In genomic region chr2:192278701-192279100, GRCh38 we compare ENCODE assay signal across 34 cellular contexts.
DNase-seq lines count a peak whose midpoint lies in the region; ATAC-seq, FAIRE-seq and TF ChIP-seq lines count a peak whose summit lies in the region.
"Had no signal": no experiment of that assay in that cellular context is flagged by ENCODE, and none has a peak within 500 bp of the region (broad histone marks: within the 10 kb centered on the region; RNA-seq: fewer than 3 reads in every experiment).

No MANE protein-coding gene starts in this region.

- H4K20me1 ChIP-seq in HepG2 (ENCODE audit: insufficient read depth, low read length) (no peaks in the 10 kb centered on the region), MM.1S (ENCODE audit: insufficient read depth, low read length) (no peaks in the 10 kb centered on the region), osteoblast (ENCODE audit: insufficient read depth, low read length) (no peaks in the 10 kb centered on the region)
- H4K20me1 ChIP-seq: BLaER1; BLaER1 treated with 17β-estradiol and CSF1 and Interleukin-3, amounts not matched to agents 10 nM and 100 nM had no signal

- TF ChIP-seq POLR2A in HepG2 (IDR thresholded peaks at IDR 0.05; ENCODE audit: insufficient read depth in 1 of 2, low read depth in 2 of 2, low read length in 2 of 2): no peak
- TF ChIP-seq POLR2A in right lobe of liver (IDR thresholded peaks at IDR 0.05): no peak
- TF ChIP-seq POLR2A in A549 (IDR thresholded peaks at IDR 0.05; ENCODE audit: low read length): no peak

- H3K23ac ChIP-seq in neuronal stem cell (ENCODE audit: low read depth, low read length, poor library complexity): no peak overlapping the region

- DNase-seq in HepG2 (ENCODE audit: low spot score) (no peak), right lobe of liver (no peak), A549 (ENCODE audit: low read depth in 1 of 2, low spot score in 1 of 2) (no peak), MM.1S (no peak), osteoblast (ENCODE audit: insufficient read length, low spot score, missing footprints) (peak; percentile 14), neuronal stem cell (ENCODE audit: low spot score) (no peak), midbrain (lab: John Stamatoyannopoulos, UW) (no peak), OCI-M2 (lab: John Stamatoyannopoulos, UW; ENCODE audit: unreplicated experiment) (no peak)
- DNase-seq: 8988T; ACHN; AML-193; BE2C; C1 segment of cervical spinal cord; Caco-2; Calu3; CD4-positive, alpha-beta memory T cell; CD4-positive, alpha-beta T cell; CD4-positive, CD25-positive, alpha-beta regulatory T cell; CD8-positive, alpha-beta memory T cell; CD8-positive, alpha-beta T cell; COR-L47; DMS 273 treated with DMSO at 0.1 percent for 48 hours; DMS153; DMS53; DMS79; DMS79 treated with DMSO at 0.1 percent for 48 hours; DND-41; EL had no signal

- no peak overlapping the region for H3K18ac ChIP-seq in neuronal stem cell (ENCODE audit: low read length)

- no peak overlapping the region for H4K91ac ChIP-seq in neuronal stem cell (ENCODE audit: low read depth, low read length, poor library complexity)

- H3K36me3 ChIP-seq in HepG2 (replicated peaks in 1 of 2; ENCODE audit: control insufficient read depth in 1 of 2, insufficient read depth in 2 of 2, low read length in 2 of 2) (no peaks in the 10 kb centered on the region), right lobe of liver (no peaks in the 10 kb centered on the region), MM.1S (replicated peaks; ENCODE audit: insufficient read depth, low read length) (no peaks in the 10 kb centered on the region), osteoblast (ENCODE audit: insufficient read depth, low read length) (no peaks in the 10 kb centered on the region), neuronal stem cell (replicated peaks in 1 of 2; ENCODE audit: control insufficient read depth in 2 of 2, insufficient read depth in 2 of 2, low read length in 2 of 2) (no peaks in the 10 kb centered on the region)
- H3K36me3 ChIP-seq: BE2C; BLaER1; BLaER1 treated with 17β-estradiol and CSF1 and Interleukin-3, amounts not matched to agents 10 nM and 100 nM had no signal

- H3K27ac ChIP-seq in HepG2 (ENCODE audit: extremely low read length, insufficient read depth, low read length) (no peak overlapping the region), right lobe of liver (no peak overlapping the region), A549 (no peak overlapping the region), MM.1S (ENCODE audit: low read length) (no peak overlapping the region), osteoblast (ENCODE audit: low read depth, low read length) (no peak overlapping the region), neuronal stem cell (replicated peaks; ENCODE audit: low read length) (no peak overlapping the region)
- H3K27ac ChIP-seq: 22Rv1; BLaER1; BLaER1 treated with 17β-estradiol and CSF1 and Interleukin-3, amounts not matched to agents 10 nM and 100 nM; C4-2B had no signal

- no peak overlapping the region for H2BK5ac ChIP-seq in neuronal stem cell (ENCODE audit: low read length)

- H3K4me1 ChIP-seq in HepG2 (ENCODE audit: insufficient read depth, low read length) (no peaks in the 10 kb centered on the region), right lobe of liver (no peaks in the 10 kb centered on the region), A549 (no peaks in the 10 kb centered on the region), MM.1S (ENCODE audit: low read length) (peaks cover 18% of the 10 kb centered on the region), osteoblast (ENCODE audit: insufficient read depth, low read length) (no peaks in the 10 kb centered on the region), neuronal stem cell (ENCODE audit: control insufficient read depth in 2 of 2, insufficient read depth in 1 of 2, low read depth in 1 of 2, low read length in 2 of 2) (no peaks in the 10 kb centered on the region)
- H3K4me1 ChIP-seq: BE2C, BLaER1, Caco-2 had no signal

- in situ Hi-C loops in HepG2 (cut with HindIII; ENCODE audit: extremely low pct_ligation_motif_present, low pct_unique_long_range_greater_than_20kb): no loop called here

- H3K9me3 ChIP-seq in HepG2 (ENCODE audit: low read length) (no peaks in the 10 kb centered on the region), right lobe of liver (no peaks in the 10 kb centered on the region), A549 (no peaks in the 10 kb centered on the region), MM.1S (replicated peaks; ENCODE audit: insufficient read depth, low read length) (no peaks in the 10 kb centered on the region), osteoblast (ENCODE audit: low read depth, low read length) (no peaks in the 10 kb centered on the region), neuronal stem cell (replicated peaks in 1 of 2; ENCODE audit: control insufficient read depth in 2 of 2, insufficient read depth in 1 of 2, low read depth in 1 of 2, low read length in 2 of 2) (no peaks in the 10 kb centered on the region)
- H3K9me3 ChIP-seq: BE2C; BLaER1; BLaER1 treated with 17β-estradiol and CSF1 and Interleukin-3, amounts not matched to agents 10 nM and 100 nM; Caco-2 had no signal

- no peak overlapping the region for H2BK120ac ChIP-seq in neuronal stem cell (ENCODE audit: low read depth, low read length)

- no peaks in the 10 kb centered on the region for H3K79me1 ChIP-seq in neuronal stem cell (ENCODE audit: low read depth, low read length)

- H3K27me3 ChIP-seq in HepG2 (ENCODE audit: control insufficient read depth in 1 of 2, insufficient read depth in 2 of 2, low read length in 2 of 2) (0 out of 5 replicates have a peak, but pooled peaks cover 0 to 4% of the 10 kb centered on the region in 2 experiments), right lobe of liver (no peaks in the 10 kb centered on the region), MM.1S (replicated peaks; ENCODE audit: insufficient read depth, low read length) (no peaks in the 10 kb centered on the region), osteoblast (ENCODE audit: insufficient read depth, low read length) (no peaks in the 10 kb centered on the region), neuronal stem cell (ENCODE audit: control insufficient read depth in 3 of 3, insufficient read depth in 3 of 3, low read depth in 1 of 3, low read length in 3 of 3) (no peaks in the 10 kb centered on the region)
- H3K27me3 ChIP-seq: BE2C; BLaER1; BLaER1 treated with 17β-estradiol and CSF1 and Interleukin-3, amounts not matched to agents 10 nM and 100 nM had no signal

- FAIRE-seq in HepG2 (lab: Jason Lieb, UNC) (no peak), A549 (lab: Jason Lieb, UNC) (no peak)
- FAIRE-seq: A204.1, D721Med had no signal

- H2BK15ac ChIP-seq in neuronal stem cell (ENCODE audit: low read length): no peak overlapping the region

- H2AFZ ChIP-seq in HepG2 (ENCODE audit: low read length) (no peak overlapping the region), MM.1S (ENCODE audit: low read length) (0 out of 2 replicates have a peak overlapping the region, but pooled peaks have one; percentile 3), osteoblast (ENCODE audit: low read length) (no peak overlapping the region), neuronal stem cell (ENCODE audit: low read length) (no peak overlapping the region)

- POLR2A ChIA-PET in HepG2 (lab: Yijun Ruan, JAX) (no interaction called here), A549 (lab: Yijun Ruan, JAX) (no interaction called here)

- H2AK5ac ChIP-seq in neuronal stem cell (ENCODE audit: low read depth, low read length): no peak overlapping the region

- ATAC-seq in HepG2 (no peak), right lobe of liver (no peak), A549 (no peak)
- ATAC-seq: CD8-positive, alpha-beta T cell had no signal

- no peak overlapping the region for H2BK12ac ChIP-seq in neuronal stem cell (ENCODE audit: low read length)

- no peak overlapping the region for H3K14ac ChIP-seq in neuronal stem cell (ENCODE audit: low read length)

- no peaks in the 10 kb centered on the region for H3K79me2 ChIP-seq in HepG2 (ENCODE audit: insufficient read depth, low read length)
- no peaks in the 10 kb centered on the region for H3K79me2 ChIP-seq in MM.1S (ENCODE audit: low read length)
- H3K79me2 ChIP-seq in osteoblast (ENCODE audit: insufficient read depth, low read length): no peaks in the 10 kb centered on the region

- TF ChIP-seq RAD21 in HepG2 (CRISPR knock-in tag; IDR thresholded peaks at IDR 0.05) (no peak), A549 (conservative IDR thresholded peaks at IDR 0.05 in 1 of 2, IDR thresholded peaks at IDR 0.05 in 1 of 2) (no peak)

- H3K9ac ChIP-seq in HepG2 (ENCODE audit: insufficient read depth, low read depth, low read length): no peak overlapping the region
- no peak overlapping the region for H3K9ac ChIP-seq in MM.1S (ENCODE audit: low read length)
- no peak overlapping the region for H3K9ac ChIP-seq in neuronal stem cell (ENCODE audit: low read depth, low read length, poor library complexity)
- H3K9ac ChIP-seq: BLaER1; BLaER1 treated with 17β-estradiol and CSF1 and Interleukin-3, amounts not matched to agents 10 nM and 100 nM had no signal

- no peak overlapping the region for H3K4ac ChIP-seq in neuronal stem cell (ENCODE audit: low read length)

- H4K8ac ChIP-seq in neuronal stem cell (ENCODE audit: low read depth, low read length): no peak overlapping the region

- TF ChIP-seq EP300 in HepG2 (IDR thresholded peaks at IDR 0.05; ENCODE audit: low read depth in 2 of 2, low read length in 2 of 2) (no peak), HepG2 (CRISPR knock-in tag; IDR thresholded peaks at IDR 0.05; ENCODE audit: borderline replicate concordance) (no peak), A549 (IDR thresholded peaks at IDR 0.05) (no peak)

- H3K9me2 ChIP-seq in MM.1S (replicated peaks; ENCODE audit: insufficient read depth, low read length): no peaks in the 10 kb centered on the region

- peaks cover 10% of the 10 kb centered on the region; the same call in 1 of the 2 replicates for H3F3A ChIP-seq in MM.1S (ENCODE audit: insufficient read depth, low read length)

- intact Hi-C loops in HepG2 (cut with micrococcal nuclease; ENCODE audit: unreplicated experiment): no loop called here
- intact Hi-C loops in right lobe of liver (cut with DNase I): no loop called here

- no TSS peak for BruUV-seq in HepG2 (replicated peaks; lab: Mats Ljungman, UMichigan)

- TF ChIP-seq CTCF in HepG2 (CRISPR knock-in tag; IDR thresholded peaks at IDR 0.05): no peak
- no peak for TF ChIP-seq CTCF in right lobe of liver (IDR thresholded peaks at IDR 0.05)
- no peak for TF ChIP-seq CTCF in A549 (IDR thresholded peaks at IDR 0.05)
- TF ChIP-seq CTCF in MM.1S (IDR thresholded peaks at IDR 0.05; ENCODE audit: low read length): no peak
- no peak for TF ChIP-seq CTCF in osteoblast (IDR thresholded peaks at IDR 0.05; ENCODE audit: extremely low read depth, low read depth, low read length)

- no peak overlapping the region for H3K4me2 ChIP-seq in HepG2 (ENCODE audit: low read depth, low read length)
- no peak overlapping the region for H3K4me2 ChIP-seq in A549
- H3K4me2 ChIP-seq in MM.1S (ENCODE audit: low read depth, low read length): no peak overlapping the region
- no peak overlapping the region for H3K4me2 ChIP-seq in osteoblast (ENCODE audit: insufficient read depth, low read length)
- H3K4me2 ChIP-seq in neuronal stem cell (ENCODE audit: insufficient read depth, low read length, poor library complexity, severe bottlenecking): no peak overlapping the region
- H3K4me2 ChIP-seq: BLaER1 had no signal

- H3K4me3 ChIP-seq in HepG2 (replicated peaks in 1 of 3; ENCODE audit: insufficient read depth in 1 of 3, low read depth in 2 of 3, low read length in 3 of 3) (no peak overlapping the region), right lobe of liver (no peak overlapping the region), A549 (no peak overlapping the region), MM.1S (ENCODE audit: low read length) (no peak overlapping the region), osteoblast (ENCODE audit: insufficient read depth, low read length) (no peak overlapping the region), neuronal stem cell (ENCODE audit: low read length in 2 of 2) (no peak overlapping the region)
- H3K4me3 ChIP-seq: BLaER1; BLaER1 treated with 17β-estradiol and CSF1 and Interleukin-3, amounts not matched to agents 10 nM and 100 nM had no signal

- CTCF ChIA-PET in HepG2 (lab: Yijun Ruan, JAX; ENCODE audit: low intra/inter-chr PET ratio, low total read pairs) (no interaction called here), A549 (lab: Yijun Ruan, JAX) (no interaction called here)

Comparison
In these comparisons a context has a peak if more than half of its experiments do, and no peak if none do; other contexts are left out.
1. Of the 38 proteins assayed by ChIP-seq in both HepG2 and A549: peak only in HepG2: none; only in A549: none; in both: MAFK; in neither: 37.